ENCODE assay signal across 19 cellular contexts in the genomic region with DNA sequence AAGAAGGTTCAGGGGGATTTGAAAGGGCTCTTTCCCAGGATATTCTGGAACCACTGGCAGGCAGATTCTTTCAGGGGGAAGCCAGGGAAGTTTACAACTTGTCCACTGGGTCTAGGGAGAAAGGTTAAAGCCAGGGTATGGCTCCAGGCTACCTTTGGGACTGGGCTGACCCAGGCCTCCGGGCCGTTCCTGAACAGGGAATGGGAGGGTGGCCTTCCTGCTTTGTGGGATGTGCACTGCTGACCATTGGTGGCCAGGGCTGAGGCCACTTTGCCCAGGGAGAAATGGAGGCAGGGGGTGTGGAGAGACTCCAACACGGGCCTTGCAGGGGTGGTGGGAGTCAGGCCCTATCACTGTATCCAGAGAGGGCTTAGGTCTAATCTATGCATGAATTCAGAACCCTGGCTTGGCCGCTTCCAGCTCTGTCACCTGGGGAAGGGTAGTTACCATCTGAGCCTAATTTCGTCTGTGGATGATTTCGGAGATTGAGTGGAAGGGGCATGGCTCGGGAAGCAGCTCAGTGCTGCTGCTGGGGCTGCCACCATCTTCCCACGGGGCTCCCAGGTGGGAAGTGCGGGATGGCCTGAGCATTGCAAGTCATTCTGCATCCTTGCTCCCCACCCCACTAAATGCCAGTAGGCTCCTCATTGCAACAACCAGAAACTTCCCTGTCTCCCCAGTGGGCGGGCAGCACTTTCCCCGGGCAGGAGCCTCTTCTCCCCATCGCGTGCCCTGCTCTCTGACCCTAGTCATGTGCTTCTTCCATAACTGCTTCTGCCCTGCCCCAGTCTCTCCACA. TPM values are rescaled to one million over a fixed set of nuclear protein-coding genes. Genes with fewer than 3 reads are reported as not detected.
"Had no signal": no experiment of that assay in that cellular context is flagged by ENCODE, and none has a peak within 500 bp of the region (broad histone marks: within the 10 kb centered on the region; RNA-seq: fewer than 3 reads in every experiment).

No MANE protein-coding gene starts in this region.

- H3K4me1 ChIP-seq: left lung had no signal

- H3K9ac ChIP-seq: parathyroid adenoma had no signal

- H3K4me1 Mint-ChIP-seq: activated B cell treated with CpG ODN at 0.5 μM for 24 hours, T-cell had no signal

- H3K4me3 ChIP-seq: left lung had no signal

- H3K36me3 ChIP-seq: left lung, neutrophil had no signal

- H3K27me3 ChIP-seq: left lung, neutrophil had no signal

- H3K27ac ChIP-seq: left lung, neutrophil, parathyroid adenoma had no signal

- H3K9me3 Mint-ChIP-seq: activated B cell treated with CpG ODN at 0.5 μM for 24 hours; activated CD8-positive, alpha-beta T cell treated with anti-CD3 and anti-CD28 coated beads for 36 hours; activated T-cell treated with anti-CD3 and anti-CD28 coated beads, Interleukin-2, amount 50 U/mL, for 4 hours; stimulated activated naive CD8-positive, alpha-beta T cell treated with anti-CD3 and anti-CD28 coated beads, Interleukin-15, Interleukin-2, amounts not matched to agents 100 ng/mL and 50 ng/mL, for 24 hours; T-cell had no signal

- H3K9me3 ChIP-seq: left lung, neutrophil had no signal

- H3K4me3 Mint-ChIP-seq: activated B cell treated with CpG ODN at 0.5 μM for 24 hours; activated CD8-positive, alpha-beta T cell treated with anti-CD3 and anti-CD28 coated beads for 36 hours; activated naive CD8-positive, alpha-beta T cell; activated T-cell treated with anti-CD3 and anti-CD28 coated beads, Interleukin-2, amount 50 U/mL, for 4 hours; stimulated activated naive CD8-positive, alpha-beta T cell treated with anti-CD3 and anti-CD28 coated beads, Interleukin-15, Interleukin-2, amounts not matched to agents 100 ng/mL and 50 ng/mL, for 24 hours; T-cell had no signal

- H3K36me3 Mint-ChIP-seq: activated naive CD8-positive, alpha-beta T cell; T-cell had no signal

- H3K27ac Mint-ChIP-seq: activated B cell treated with CpG ODN at 0.5 μM for 24 hours; activated CD8-positive, alpha-beta T cell treated with anti-CD3 and anti-CD28 coated beads for 36 hours; activated naive CD8-positive, alpha-beta T cell; stimulated activated naive CD8-positive, alpha-beta T cell treated with anti-CD3 and anti-CD28 coated beads, Interleukin-15, Interleukin-2, amounts not matched to agents 100 ng/mL and 50 ng/mL, for 24 hours; T-cell had no signal

- ATAC-seq: activated CD8-positive, alpha-beta T cell treated with anti-CD3 and anti-CD28 coated beads for 36 hours; activated T-cell treated with anti-CD3 and anti-CD28 coated beads, Interleukin-2, amount 50 U/mL, for 4 hours; left lung; SK-N-SH treated with all-trans-retinoic acid at 6 μM for 48 hours; T-cell had no signal

- H3K27me3 Mint-ChIP-seq: activated CD8-positive, alpha-beta T cell treated with anti-CD3 and anti-CD28 coated beads for 36 hours; activated naive CD8-positive, alpha-beta T cell; stimulated activated naive CD8-positive, alpha-beta T cell treated with anti-CD3 and anti-CD28 coated beads, Interleukin-15, Interleukin-2, amounts not matched to agents 100 ng/mL and 50 ng/mL, for 24 hours had no signal

- DNase-seq: activated B cell treated with CpG ODN at 0.5 μM for 24 hours; activated CD4-positive, alpha-beta T cell treated with anti-CD3 and anti-CD28 coated beads for 48 hours; activated CD8-positive, alpha-beta T cell treated with anti-CD3 and anti-CD28 coated beads for 36 hours; activated gamma-delta T cell; activated T-cell treated with anti-CD3 and anti-CD28 coated beads, Interleukin-2, amount 50 U/mL, for 4 hours; amniotic stem cell; mammary epithelial cell; stimulated activated CD4-positive, alpha-beta T cell treated with anti-CD3 and anti-CD28 coated beads, Interleukin-12 subunit alpha, Interleukin-12 subunit beta, amount 100 ng/mL, for 4 hours; stimulated activated CD4-positive, alpha-beta T cell treated with anti-CD3 and anti-CD28 coated beads, Interleukin-1b, Interleukin-23, amount 100 ng/mL, for 48 hours; T-cell; T-helper 9 cell; trophoblast cell had no signal

RNA-seq across cellular contexts. Expression of gene OTOF, which starts 57.1 kb away (rescaled TPM):
- total RNA-seq: activated B cell treated with CpG ODN at 0.5 μM for 24 hours, mammary epithelial cell had no signal
- polyA plus RNA-seq: keratinocyte, mammary epithelial cell had no signal
